Comparison of ENCODE assay signal across 22 cellular contexts in genomic region chr3:152176241-152176640, GRCh38.
DNase-seq lines count a peak whose midpoint lies in the region; ATAC-seq, FAIRE-seq and TF ChIP-seq lines count a peak whose summit lies in the region.
"Had no signal": no experiment of that assay in that cellular context is flagged by ENCODE, and none has a peak within 500 bp of the region (broad histone marks: within the 10 kb centered on the region; RNA-seq: fewer than 3 reads in every experiment).

No MANE protein-coding gene starts in this region.

- WGBS in A549 (ENCODE audit: missing lambda C conversion rate) = 87% methylated on average over 2 of the region's 2 CpGs

- peaks cover 23% of the 10 kb centered on the region for H3K4me1 ChIP-seq in A549

- ATAC-seq in A549 = no peak
- ATAC-seq in SK-N-SH treated with all-trans-retinoic acid at 6 μM for 48 hours = peak; percentile 37
- no peak for ATAC-seq in HG02623 (IDR thresholded peaks at IDR 0.05; ENCODE audit: unreplicated experiment)
- ATAC-seq: Panc1 had no signal

- POLR2A ChIA-PET in A549 (lab: Yijun Ruan, JAX) = interaction anchor here (0.9 to 1.2 kb wide), 2 partner anchors 14 to 92 kb away, joined by 3 to 6 read pairs; partner anchors contain the start of gene MBNL1

- TF ChIP-seq EP300 in A549 (IDR thresholded peaks at IDR 0.05) = no peak

- H3K27ac ChIP-seq in A549 = peak overlapping the region; percentile 47 to 56; a peak in 5 of 6 replicates
- H3K27ac ChIP-seq: esophagus squamous epithelium had no signal

- peak overlapping the region; percentile 70 for H3K4me2 ChIP-seq in A549

- CTCF ChIA-PET in A549 (lab: Yijun Ruan, JAX) = interaction anchor here (1.1 to 2.5 kb wide), 4 partner anchors 7 to 268 kb away, joined by 4 to 9 read pairs (median 4); no protein-coding TSS in a partner anchor

- FAIRE-seq in A549 (lab: Jason Lieb, UNC) = no peak

- no peak overlapping the region for H3K4me3 ChIP-seq in A549
- H3K4me3 ChIP-seq: esophagus squamous epithelium, MG63 had no signal

- DNase-seq in A549 (ENCODE audit: low read depth in 1 of 2, low spot score in 1 of 2) (no peak), HS-27A (ENCODE audit: low read depth) (peak; percentile 61), fibroblast of peridontal ligament (ENCODE audit: extremely low read depth) (peak; percentile 81), NCI-H128 (lab: John Stamatoyannopoulos, UW; ENCODE audit: unreplicated experiment) (no peak), pons (ENCODE audit: low spot score) (no peak), ureter (ENCODE audit: low spot score) (no peak)
- DNase-seq: ACHN; activated CD4-positive, alpha-beta T cell treated with anti-CD3 and anti-CD28 coated beads, Interleukin-2, amount 50 U/mL, for 48 hours; activated T-cell treated with anti-CD3 and anti-CD28 coated beads, Interleukin-2, amount 50 U/mL, for 24 hours; caudate nucleus; CD4-positive, alpha-beta T cell; DMS79 treated with DMSO at 0.1 percent for 48 hours; effector CD8-positive, alpha-beta T cell; esophagus squamous epithelium; hippocampal formation; midbrain; NCI-H2081; retina had no signal

- no peak for TF ChIP-seq POLR2A in A549 (IDR thresholded peaks at IDR 0.05; ENCODE audit: low read length)

- peaks cover 8% of the 10 kb centered on the region; the same call in 1 of the 3 replicates for H3K9me3 ChIP-seq in A549
- H3K9me3 ChIP-seq: esophagus squamous epithelium had no signal

- TF ChIP-seq RAD21 in A549 (conservative IDR thresholded peaks at IDR 0.05 in 1 of 2, IDR thresholded peaks at IDR 0.05 in 1 of 2) = no peak

- no peak for TF ChIP-seq CTCF in A549 (IDR thresholded peaks at IDR 0.05)

TF ChIP-seq in A549, 52 proteins besides CTCF, POLR2A, EP300 and RAD21 (continues in another document):
- TF ChIP-seq USF2 (IDR thresholded peaks at IDR 0.05) (no peak), GATA3 (IDR thresholded peaks at IDR 0.05; ENCODE audit: borderline replicate concordance) (no peak), REST (IDR thresholded peaks at IDR 0.05) (no peak), ZFP36 (IDR thresholded peaks at IDR 0.05; ENCODE audit: borderline replicate concordance, partially characterized antibody) (no peak), RNF2 (IDR thresholded peaks at IDR 0.05; ENCODE audit: borderline replicate concordance, low read depth) (no peak), NPAS2 (CRISPR knock-in tag; IDR thresholded peaks at IDR 0.05; ENCODE audit: borderline replicate concordance) (no peak), SMC3 (IDR thresholded peaks at IDR 0.05) (no peak), JUN (IDR thresholded peaks at IDR 0.05) (no peak), ZC3H11A (IDR thresholded peaks at IDR 0.05) (no peak), HES2 (IDR thresholded peaks at IDR 0.05) (no peak)
- TF ChIP-seq, protein P1, sequence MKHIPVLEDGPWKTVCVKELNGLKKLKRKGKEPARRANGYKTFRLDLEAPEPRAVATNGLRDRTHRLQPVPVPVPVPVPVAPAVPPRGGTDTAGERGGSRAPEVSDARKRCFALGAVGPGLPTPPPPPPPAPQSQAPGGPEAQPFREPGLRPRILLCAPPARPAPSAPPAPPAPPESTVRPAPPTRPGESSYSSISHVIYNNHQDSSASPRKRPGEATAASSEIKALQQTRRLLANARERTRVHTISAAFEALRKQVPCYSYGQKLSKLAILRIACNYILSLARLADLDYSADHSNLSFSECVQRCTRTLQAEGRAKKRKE (CRISPR knock-in tag; IDR thresholded peaks at IDR 0.05; ENCODE audit: low read depth) = no peak

TF ChIP-seq in SK-N-SH treated with all-trans-retinoic acid at 6 μM for 48 hours, 23 proteins besides CTCF, POLR2A, EP300 and RAD21:
- TF ChIP-seq ZC3H10 (CRISPR knock-in tag; IDR thresholded peaks at IDR 0.05) (no peak), BACH2 (CRISPR knock-in tag; IDR thresholded peaks at IDR 0.05; ENCODE audit: borderline replicate concordance) (no peak), ZFP30 (CRISPR knock-in tag; IDR thresholded peaks at IDR 0.05) (no peak), GLIS3 (CRISPR knock-in tag; IDR thresholded peaks at IDR 0.05) (no peak), PATZ1 (CRISPR knock-in tag; IDR thresholded peaks at IDR 0.05; ENCODE audit: borderline replicate concordance) (no peak), ZNF565 (CRISPR knock-in tag; conservative IDR thresholded peaks at IDR 0.05; ENCODE audit: low read depth) (no peak), ESRRG (CRISPR knock-in tag; IDR thresholded peaks at IDR 0.05) (no peak), PPARA (CRISPR knock-in tag; IDR thresholded peaks at IDR 0.05; ENCODE audit: borderline replicate concordance) (no peak)
- TF ChIP-seq, protein P2, sequence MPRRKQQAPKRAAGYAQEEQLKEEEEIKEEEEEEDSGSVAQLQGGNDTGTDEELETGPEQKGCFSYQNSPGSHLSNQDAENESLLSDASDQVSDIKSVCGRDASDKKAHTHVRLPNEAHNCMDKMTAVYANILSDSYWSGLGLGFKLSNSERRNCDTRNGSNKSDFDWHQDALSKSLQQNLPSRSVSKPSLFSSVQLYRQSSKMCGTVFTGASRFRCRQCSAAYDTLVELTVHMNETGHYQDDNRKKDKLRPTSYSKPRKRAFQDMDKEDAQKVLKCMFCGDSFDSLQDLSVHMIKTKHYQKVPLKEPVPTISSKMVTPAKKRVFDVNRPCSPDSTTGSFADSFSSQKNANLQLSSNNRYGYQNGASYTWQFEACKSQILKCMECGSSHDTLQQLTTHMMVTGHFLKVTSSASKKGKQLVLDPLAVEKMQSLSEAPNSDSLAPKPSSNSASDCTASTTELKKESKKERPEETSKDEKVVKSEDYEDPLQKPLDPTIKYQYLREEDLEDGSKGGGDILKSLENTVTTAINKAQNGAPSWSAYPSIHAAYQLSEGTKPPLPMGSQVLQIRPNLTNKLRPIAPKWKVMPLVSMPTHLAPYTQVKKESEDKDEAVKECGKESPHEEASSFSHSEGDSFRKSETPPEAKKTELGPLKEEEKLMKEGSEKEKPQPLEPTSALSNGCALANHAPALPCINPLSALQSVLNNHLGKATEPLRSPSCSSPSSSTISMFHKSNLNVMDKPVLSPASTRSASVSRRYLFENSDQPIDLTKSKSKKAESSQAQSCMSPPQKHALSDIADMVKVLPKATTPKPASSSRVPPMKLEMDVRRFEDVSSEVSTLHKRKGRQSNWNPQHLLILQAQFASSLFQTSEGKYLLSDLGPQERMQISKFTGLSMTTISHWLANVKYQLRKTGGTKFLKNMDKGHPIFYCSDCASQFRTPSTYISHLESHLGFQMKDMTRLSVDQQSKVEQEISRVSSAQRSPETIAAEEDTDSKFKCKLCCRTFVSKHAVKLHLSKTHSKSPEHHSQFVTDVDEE (CRISPR knock-in tag; IDR thresholded peaks at IDR 0.05) = no peak
- TF ChIP-seq, protein P3, sequence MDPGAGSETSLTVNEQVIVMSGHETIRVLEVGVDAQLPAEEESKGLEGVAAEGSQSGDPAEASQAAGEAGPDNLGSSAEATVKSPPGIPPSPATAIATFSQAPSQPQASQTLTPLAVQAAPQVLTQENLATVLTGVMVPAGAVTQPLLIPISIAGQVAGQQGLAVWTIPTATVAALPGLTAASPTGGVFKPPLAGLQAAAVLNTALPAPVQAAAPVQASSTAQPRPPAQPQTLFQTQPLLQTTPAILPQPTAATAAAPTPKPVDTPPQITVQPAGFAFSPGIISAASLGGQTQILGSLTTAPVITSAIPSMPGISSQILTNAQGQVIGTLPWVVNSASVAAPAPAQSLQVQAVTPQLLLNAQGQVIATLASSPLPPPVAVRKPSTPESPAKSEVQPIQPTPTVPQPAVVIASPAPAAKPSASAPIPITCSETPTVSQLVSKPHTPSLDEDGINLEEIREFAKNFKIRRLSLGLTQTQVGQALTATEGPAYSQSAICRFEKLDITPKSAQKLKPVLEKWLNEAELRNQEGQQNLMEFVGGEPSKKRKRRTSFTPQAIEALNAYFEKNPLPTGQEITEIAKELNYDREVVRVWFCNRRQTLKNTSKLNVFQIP (CRISPR knock-in tag; IDR thresholded peaks at IDR 0.05; ENCODE audit: borderline replicate concordance, low read depth) = no peak

Comparison
In these comparisons a context has a peak if more than half of its experiments do, and no peak if none do; other contexts are left out.
1. DNase-seq: peak in HS-27A (single experiment) and fibroblast of peridontal ligament (single experiment); none in A549 (0 of 2), NCI-H128 (single experiment), pons (single experiment) and ureter (single experiment).